Comparison of ENCODE assay signal across 7 cellular contexts in genomic region chr21:34865922-34866271, GRCh38.
DNase-seq lines count a peak whose midpoint lies in the region; ATAC-seq and TF ChIP-seq lines count a peak whose summit lies in the region.

No MANE protein-coding gene starts in this region.

- no peaks in the 10 kb centered on the region for H3K9me2 ChIP-seq in hepatocyte (replicated peaks; ENCODE audit: insufficient read depth)

- H3K36me3 ChIP-seq in hepatocyte (replicated peaks; ENCODE audit: insufficient read depth, low read depth) = no peaks in the 10 kb centered on the region
- no peaks in the 10 kb centered on the region for H3K36me3 ChIP-seq in BE2C
- peaks cover 89% of the 10 kb centered on the region for H3K36me3 ChIP-seq in brain microvascular endothelial cell (replicated peaks)

- no peak for TF ChIP-seq POLR2A in erythroblast (IDR thresholded peaks at IDR 0.05; ENCODE audit: low read length)

- H4K20me1 ChIP-seq in hepatocyte (ENCODE audit: insufficient read depth, poor library complexity, severe bottlenecking) = no peaks in the 10 kb centered on the region

- H2AFZ ChIP-seq in hepatocyte = no peak overlapping the region

- peak; percentile 87 for ATAC-seq in GM19324 (IDR thresholded peaks at IDR 0.05; ENCODE audit: low FRiP score, unreplicated experiment)
- ATAC-seq in HG02938 (IDR thresholded peaks at IDR 0.05; ENCODE audit: unreplicated experiment) = peak; percentile 93

- in situ Hi-C loops in brain microvascular endothelial cell (cut with HindIII; ENCODE audit: low pct_ligation_motif_present, low sequenced_read_pairs) = no loop called here

- H3K9me3 ChIP-seq in hepatocyte (ENCODE audit: low read depth) (no peaks in the 10 kb centered on the region), BE2C (no peaks in the 10 kb centered on the region)

- H3K4me2 ChIP-seq in hepatocyte = peak overlapping the region; percentile 45

- H3K79me2 ChIP-seq in hepatocyte = peaks cover 39% of the 10 kb centered on the region

- peak overlapping the region; percentile 84 for H3K27ac ChIP-seq in hepatocyte
- no peak overlapping the region for H3K27ac ChIP-seq in brain microvascular endothelial cell

- no peaks in the 10 kb centered on the region for H3K27me3 ChIP-seq in hepatocyte
- no peaks in the 10 kb centered on the region for H3K27me3 ChIP-seq in BE2C
- H3K27me3 ChIP-seq in brain microvascular endothelial cell (replicated peaks) = no peaks in the 10 kb centered on the region

- H3K4me3 ChIP-seq in hepatocyte = no peak overlapping the region
- no peak overlapping the region for H3K4me3 ChIP-seq in BE2C (ENCODE audit: low read depth, low read length)
- no peak overlapping the region for H3K4me3 ChIP-seq in brain microvascular endothelial cell (ENCODE audit: low read depth, low read length)

- TF ChIP-seq CTCF in hepatocyte (IDR thresholded peaks at IDR 0.05; ENCODE audit: poor library complexity) (no peak), BE2C (IDR thresholded peaks at IDR 0.05; ENCODE audit: low read depth, low read length) (no peak), brain microvascular endothelial cell (IDR thresholded peaks at IDR 0.05; ENCODE audit: low read depth, low read length, missing control alignments) (no peak)

- WGBS in hepatocyte (ENCODE audit: low lambda C conversion rate, missing lambda C conversion rate) = 39% methylated on average over 9 of the region's 9 CpGs

- H3K4me1 ChIP-seq in hepatocyte (ENCODE audit: insufficient read depth) (peaks cover 35% of the 10 kb centered on the region), BE2C (no peaks in the 10 kb centered on the region)

- DNase-seq in RPMI7951 (ENCODE audit: low read depth) = peak; percentile 82
- DNase-seq in hepatocyte (ENCODE audit: low spot score) = peak; percentile 44
- DNase-seq in erythroblast (lab: John Stamatoyannopoulos, UW) = no peak
- DNase-seq in BE2C = no peak
- no peak for DNase-seq in brain microvascular endothelial cell

Comparison
In these comparisons a context has a peak if more than half of its experiments do, and no peak if none do; other contexts are left out.
1. DNase-seq: peak in RPMI7951 (single experiment) and hepatocyte (single experiment); none in erythroblast (0 of 2), BE2C (single experiment) and brain microvascular endothelial cell (single experiment).